ENCODE assay signal across 19 cellular contexts in genomic region chr1:52191395-52191965, GRCh38. TPM values are rescaled to one million over a fixed set of nuclear protein-coding genes. Genes with fewer than 3 reads are reported as not detected.
DNase-seq lines count a peak whose midpoint lies in the region; ATAC-seq, FAIRE-seq and TF ChIP-seq lines count a peak whose summit lies in the region.
"Had no signal": no experiment of that assay in that cellular context is flagged by ENCODE, and none has a peak within 500 bp of the region (broad histone marks: within the 10 kb centered on the region; RNA-seq: fewer than 3 reads in every experiment).

No MANE protein-coding gene starts in this region.

- H3K27me3 ChIP-seq in astrocyte (ENCODE audit: insufficient read depth, low read length) (no peaks in the 10 kb centered on the region), Peyer's patch (no peaks in the 10 kb centered on the region)
- H3K27me3 ChIP-seq: BLaER1 had no signal

- no peak for TF ChIP-seq CTCF in D721Med (IDR thresholded peaks at IDR 0.05; ENCODE audit: insufficient read depth, missing control alignments)
- no peak for TF ChIP-seq CTCF in astrocyte (IDR thresholded peaks at IDR 0.05; ENCODE audit: insufficient read depth, low read depth, low read length)
- TF ChIP-seq CTCF in Peyer's patch (IDR thresholded peaks at IDR 0.05): no peak

- H3K4me1 Mint-ChIP-seq in astrocyte (ENCODE audit: low read depth, unreplicated experiment): peaks cover 10% of the 10 kb centered on the region

- H3K4me2 ChIP-seq in astrocyte (ENCODE audit: low read length): no peak overlapping the region
- H3K4me2 ChIP-seq: BLaER1 had no signal

- no peak overlapping the region for H3K27ac Mint-ChIP-seq in astrocyte (ENCODE audit: unreplicated experiment)
- H3K27ac Mint-ChIP-seq: CD4-positive, alpha-beta memory T cell had no signal

- H3K27me3 Mint-ChIP-seq in astrocyte (ENCODE audit: low read depth, unreplicated experiment): no peaks in the 10 kb centered on the region
- H3K27me3 Mint-ChIP-seq: CD4-positive, alpha-beta memory T cell had no signal

- no peaks in the 10 kb centered on the region for H3K36me3 ChIP-seq in astrocyte (ENCODE audit: insufficient read depth, low read length)
- H3K36me3 ChIP-seq in Peyer's patch: no peaks in the 10 kb centered on the region
- H3K36me3 ChIP-seq: BLaER1 had no signal

- no peak overlapping the region for H3K4me3 Mint-ChIP-seq in astrocyte (ENCODE audit: unreplicated experiment)
- H3K4me3 Mint-ChIP-seq: CD4-positive, alpha-beta memory T cell had no signal

- ATAC-seq in GM21576 (IDR thresholded peaks at IDR 0.05; ENCODE audit: unreplicated experiment): no peak
- ATAC-seq in left lobe of liver: no peak

- TF ChIP-seq POLR2A in GM12891 (IDR thresholded peaks at IDR 0.05; ENCODE audit: low read depth, low read length) (no peak), Peyer's patch (IDR thresholded peaks at IDR 0.05) (no peak)

- peaks cover 1% of the 10 kb centered on the region for H3K9me3 Mint-ChIP-seq in astrocyte (ENCODE audit: unreplicated experiment)

- H3K4me1 ChIP-seq in astrocyte (ENCODE audit: insufficient read depth, low read length) (no peaks in the 10 kb centered on the region), Peyer's patch (no peaks in the 10 kb centered on the region)

- H2AFZ ChIP-seq in astrocyte (ENCODE audit: low read depth, low read length): no peak overlapping the region

- H3K9ac ChIP-seq in astrocyte (ENCODE audit: low read length): no peak overlapping the region
- H3K9ac ChIP-seq: BLaER1 had no signal

- no peaks in the 10 kb centered on the region for H3K36me3 Mint-ChIP-seq in astrocyte (ENCODE audit: low read depth, unreplicated experiment)
- H3K36me3 Mint-ChIP-seq: CD4-positive, alpha-beta memory T cell had no signal

- peak; percentile 41 for FAIRE-seq in D721Med (lab: Jason Lieb, UNC)
- peak; percentile 69 for FAIRE-seq in GM12891 (lab: Jason Lieb, UNC)
- FAIRE-seq in astrocyte (lab: Jason Lieb, UNC): no peak
- FAIRE-seq: GM19239 had no signal

- H3K4me3 ChIP-seq in astrocyte (ENCODE audit: insufficient read depth, low read depth, low read length): no peak overlapping the region
- no peak overlapping the region for H3K4me3 ChIP-seq in Peyer's patch
- H3K4me3 ChIP-seq: BLaER1 had no signal

- DNase-seq in D721Med (ENCODE audit: insufficient read length, low spot score): no peak
- no peak for DNase-seq in GM12891 (ENCODE audit: insufficient read length, low spot score)
- DNase-seq in astrocyte (ENCODE audit: low read depth): peak; percentile 18
- DNase-seq in left kidney (ENCODE audit: low read depth, low spot score): peak; percentile 17
- DNase-seq in Peyer's patch: no peak
- no peak for DNase-seq in left lobe of liver (ENCODE audit: low spot score)
- DNase-seq: ACHN; CD4-positive, alpha-beta memory T cell; DMS153; GDM1; NCI-H1092 treated with DMSO at 0.1 percent for 48 hours; NCI-H1436 treated with DMSO at 0.1 percent for 48 hours; NCI-H1930; NCI-H524 treated with DMSO at 0.1 percent for 48 hours; Right ventricle myocardium superior; SW 1271 had no signal

- peaks cover 9% of the 10 kb centered on the region for H4K20me1 ChIP-seq in astrocyte (ENCODE audit: insufficient read depth, low read length)
- H4K20me1 ChIP-seq: BLaER1 had no signal

- no peaks in the 10 kb centered on the region for H3K9me3 ChIP-seq in astrocyte (ENCODE audit: insufficient read depth, low read depth, low read length)
- no peaks in the 10 kb centered on the region for H3K9me3 ChIP-seq in Peyer's patch

- H3K27ac ChIP-seq in astrocyte (ENCODE audit: low read depth, low read length) (no peak overlapping the region), Peyer's patch (no peak overlapping the region)
- H3K27ac ChIP-seq: BLaER1 had no signal

- no peaks in the 10 kb centered on the region for H3K79me2 ChIP-seq in astrocyte (ENCODE audit: insufficient read depth, low read length)

TF ChIP-seq in GM12891, 5 proteins besides CTCF, POLR2A, EP300 and RAD21:
- no peak for TF ChIP-seq PAX5 (IDR thresholded peaks at IDR 0.05; ENCODE audit: insufficient read depth, low read length, severe bottlenecking)
- TF ChIP-seq SPI1 (IDR thresholded peaks at IDR 0.05; ENCODE audit: low read depth, low read length): no peak
- no peak for TF ChIP-seq POLR2AphosphoS5 (IDR thresholded peaks at IDR 0.05; ENCODE audit: low read depth, low read length)
- TF ChIP-seq TAF1 (IDR thresholded peaks at IDR 0.05; ENCODE audit: low read depth, low read length): no peak
- no peak for TF ChIP-seq POU2F2 (IDR thresholded peaks at IDR 0.05; ENCODE audit: low read depth, low read length)
TF ChIP-seq in GM12891: peak in this region for 0.

RNA-seq across cellular contexts. Expression of gene ZFYVE9, which starts 49.6 kb away (rescaled TPM):
- 3.0 TPM for polyA plus RNA-seq in GM12891 (2012; ENCODE audit: low read depth, missing spikeins)
- total RNA-seq in astrocyte (16.4 and 16.5 TPM in 2 replicates), Peyer's patch (10 to 100 TPM; 21.6 to 36.3 (median 25.4) TPM), left lobe of liver (11.1 TPM)

Comparison
In these comparisons a context has a peak if more than half of its experiments do, and no peak if none do; other contexts are left out.
1. DNase-seq: peak in astrocyte (single experiment) and left kidney (single experiment); none in D721Med (single experiment), GM12891 (single experiment), Peyer's patch (0 of 3) and left lobe of liver (single experiment).